1 cellular context compared by ENCODE assay signal in the genomic region with DNA sequence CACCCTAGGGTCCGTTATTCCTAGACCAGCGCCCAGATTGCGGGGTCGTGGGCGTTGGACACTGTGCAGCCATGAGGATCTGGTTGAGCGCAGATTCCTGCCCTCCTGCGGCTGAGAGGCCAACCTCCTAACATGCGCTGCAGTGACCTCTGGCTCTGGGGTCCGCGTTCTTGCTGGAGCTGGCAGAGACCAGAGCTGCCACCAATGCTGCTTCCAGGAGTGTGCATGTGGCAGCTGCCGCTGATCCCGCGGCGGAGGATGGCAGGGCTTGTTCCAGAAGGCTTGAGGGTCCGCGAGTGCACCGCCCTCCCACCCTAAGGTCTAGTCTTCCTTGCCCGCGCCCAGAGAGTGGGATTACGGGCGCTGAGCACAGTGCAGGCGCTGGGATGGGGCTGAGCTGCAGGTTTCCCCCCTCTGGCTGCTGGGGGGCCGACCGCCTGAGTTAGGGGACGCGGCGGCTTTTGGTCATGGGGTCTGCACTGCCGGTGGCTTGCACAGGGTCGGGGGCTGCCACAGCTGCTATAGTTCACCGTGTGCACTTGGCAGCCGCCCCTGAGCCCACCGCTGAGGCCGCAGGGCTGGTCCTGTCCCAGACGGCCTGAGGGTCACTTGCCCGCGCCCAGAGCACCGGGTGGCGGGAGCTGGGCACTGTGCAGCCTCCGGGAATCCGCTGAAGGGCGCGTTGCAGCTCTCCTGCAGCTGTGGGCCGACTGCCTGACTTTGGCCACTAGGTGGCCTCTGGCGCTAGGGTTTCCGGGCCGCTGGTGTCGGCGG.
TF ChIP-seq lines count a peak whose summit lies in the region.

No MANE protein-coding gene starts in this region.

TF ChIP-seq in HepG2, 621 proteins besides CTCF, POLR2A, EP300 and RAD21 (continued from another document):
- TF ChIP-seq HCFC1 (IDR thresholded peaks at IDR 0.05; ENCODE audit: low read depth, low read length) (no peak), ZNF572 (CRISPR knock-in tag; IDR thresholded peaks at IDR 0.05) (no peak; the same call in 1 of the 2 replicates), MIER2 (CRISPR knock-in tag; IDR thresholded peaks at IDR 0.05) (no peak; the same call in 1 of the 2 replicates), ZBTB3 (CRISPR knock-in tag; IDR thresholded peaks at IDR 0.05; ENCODE audit: borderline replicate concordance, low read depth) (no peak), CEBPG (CRISPR knock-in tag; IDR thresholded peaks at IDR 0.05) (no peak), ZNF780A (CRISPR knock-in tag; IDR thresholded peaks at IDR 0.05) (no peak), NR3C1 (CRISPR knock-in tag; IDR thresholded peaks at IDR 0.05) (no peak), ZNF761 (CRISPR knock-in tag; conservative IDR thresholded peaks at IDR 0.05) (no peak), BCL3 (CRISPR knock-in tag; IDR thresholded peaks at IDR 0.05) (no peak), RFX5 (IDR thresholded peaks at IDR 0.05; ENCODE audit: low read depth, low read length) (no peak), HNRNPH1 (optimal IDR thresholded peaks at IDR 0.05; ENCODE audit: low read depth, low read length) (no peak), MZF1 (CRISPR knock-in tag; IDR thresholded peaks at IDR 0.05; ENCODE audit: borderline replicate concordance) (0 out of 2 replicates have a peak, but pooled peaks have one; percentile 84), ZNF160 (CRISPR knock-in tag; IDR thresholded peaks at IDR 0.05) (no peak), FIP1L1 (IDR thresholded peaks at IDR 0.05; ENCODE audit: borderline replicate concordance, insufficient read depth, low read depth, low read length) (no peak), IKZF5 (CRISPR knock-in tag; IDR thresholded peaks at IDR 0.05) (0 out of 2 replicates have a peak, but pooled peaks have one; percentile 30), ZNF550 (CRISPR knock-in tag; IDR thresholded peaks at IDR 0.05; ENCODE audit: borderline replicate concordance) (no peak), IRX3 (CRISPR knock-in tag; IDR thresholded peaks at IDR 0.05; ENCODE audit: borderline replicate concordance, low read depth) (no peak), LCORL (IDR thresholded peaks at IDR 0.05) (no peak), LCORL (CRISPR knock-in tag; IDR thresholded peaks at IDR 0.05) (peak; percentile 80; the same call in 1 of the 2 replicates), TBL1XR1 (IDR thresholded peaks at IDR 0.05; ENCODE audit: borderline replicate concordance, low read length, partially characterized antibody) (no peak), GATAD1 (CRISPR knock-in tag; IDR thresholded peaks at IDR 0.05) (0 out of 2 replicates have a peak, but pooled peaks have one; percentile 5), JDP2 (CRISPR knock-in tag; IDR thresholded peaks at IDR 0.05; ENCODE audit: borderline replicate concordance) (no peak), ZFP82 (CRISPR knock-in tag; IDR thresholded peaks at IDR 0.05; ENCODE audit: borderline replicate concordance) (peak; percentile 41; the same call in 1 of the 2 replicates), ZSCAN21 (CRISPR knock-in tag; IDR thresholded peaks at IDR 0.05; ENCODE audit: borderline replicate concordance) (no peak), ZNF839 (CRISPR knock-in tag; IDR thresholded peaks at IDR 0.05; ENCODE audit: borderline replicate concordance) (no peak; the same call in 1 of the 2 replicates)
- TF ChIP-seq, protein P1, sequence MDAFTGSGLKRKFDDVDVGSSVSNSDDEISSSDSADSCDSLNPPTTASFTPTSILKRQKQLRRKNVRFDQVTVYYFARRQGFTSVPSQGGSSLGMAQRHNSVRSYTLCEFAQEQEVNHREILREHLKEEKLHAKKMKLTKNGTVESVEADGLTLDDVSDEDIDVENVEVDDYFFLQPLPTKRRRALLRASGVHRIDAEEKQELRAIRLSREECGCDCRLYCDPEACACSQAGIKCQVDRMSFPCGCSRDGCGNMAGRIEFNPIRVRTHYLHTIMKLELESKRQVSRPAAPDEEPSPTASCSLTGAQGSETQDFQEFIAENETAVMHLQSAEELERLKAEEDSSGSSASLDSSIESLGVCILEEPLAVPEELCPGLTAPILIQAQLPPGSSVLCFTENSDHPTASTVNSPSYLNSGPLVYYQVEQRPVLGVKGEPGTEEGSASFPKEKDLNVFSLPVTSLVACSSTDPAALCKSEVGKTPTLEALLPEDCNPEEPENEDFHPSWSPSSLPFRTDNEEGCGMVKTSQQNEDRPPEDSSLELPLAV (CRISPR knock-in tag; conservative IDR thresholded peaks at IDR 0.05; ENCODE audit: low read depth), result no peak
- TF ChIP-seq, protein P2, sequence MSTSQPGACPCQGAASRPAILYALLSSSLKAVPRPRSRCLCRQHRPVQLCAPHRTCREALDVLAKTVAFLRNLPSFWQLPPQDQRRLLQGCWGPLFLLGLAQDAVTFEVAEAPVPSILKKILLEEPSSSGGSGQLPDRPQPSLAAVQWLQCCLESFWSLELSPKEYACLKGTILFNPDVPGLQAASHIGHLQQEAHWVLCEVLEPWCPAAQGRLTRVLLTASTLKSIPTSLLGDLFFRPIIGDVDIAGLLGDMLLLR (CRISPR knock-in tag; IDR thresholded peaks at IDR 0.05), result 0 out of 2 replicates have a peak, but pooled peaks have one; percentile 33
- TF ChIP-seq, protein P3, sequence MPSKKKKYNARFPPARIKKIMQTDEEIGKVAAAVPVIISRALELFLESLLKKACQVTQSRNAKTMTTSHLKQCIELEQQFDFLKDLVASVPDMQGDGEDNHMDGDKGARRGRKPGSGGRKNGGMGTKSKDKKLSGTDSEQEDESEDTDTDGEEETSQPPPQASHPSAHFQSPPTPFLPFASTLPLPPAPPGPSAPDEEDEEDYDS (CRISPR knock-in tag; IDR thresholded peaks at IDR 0.05), result no peak
- TF ChIP-seq, protein P4, sequence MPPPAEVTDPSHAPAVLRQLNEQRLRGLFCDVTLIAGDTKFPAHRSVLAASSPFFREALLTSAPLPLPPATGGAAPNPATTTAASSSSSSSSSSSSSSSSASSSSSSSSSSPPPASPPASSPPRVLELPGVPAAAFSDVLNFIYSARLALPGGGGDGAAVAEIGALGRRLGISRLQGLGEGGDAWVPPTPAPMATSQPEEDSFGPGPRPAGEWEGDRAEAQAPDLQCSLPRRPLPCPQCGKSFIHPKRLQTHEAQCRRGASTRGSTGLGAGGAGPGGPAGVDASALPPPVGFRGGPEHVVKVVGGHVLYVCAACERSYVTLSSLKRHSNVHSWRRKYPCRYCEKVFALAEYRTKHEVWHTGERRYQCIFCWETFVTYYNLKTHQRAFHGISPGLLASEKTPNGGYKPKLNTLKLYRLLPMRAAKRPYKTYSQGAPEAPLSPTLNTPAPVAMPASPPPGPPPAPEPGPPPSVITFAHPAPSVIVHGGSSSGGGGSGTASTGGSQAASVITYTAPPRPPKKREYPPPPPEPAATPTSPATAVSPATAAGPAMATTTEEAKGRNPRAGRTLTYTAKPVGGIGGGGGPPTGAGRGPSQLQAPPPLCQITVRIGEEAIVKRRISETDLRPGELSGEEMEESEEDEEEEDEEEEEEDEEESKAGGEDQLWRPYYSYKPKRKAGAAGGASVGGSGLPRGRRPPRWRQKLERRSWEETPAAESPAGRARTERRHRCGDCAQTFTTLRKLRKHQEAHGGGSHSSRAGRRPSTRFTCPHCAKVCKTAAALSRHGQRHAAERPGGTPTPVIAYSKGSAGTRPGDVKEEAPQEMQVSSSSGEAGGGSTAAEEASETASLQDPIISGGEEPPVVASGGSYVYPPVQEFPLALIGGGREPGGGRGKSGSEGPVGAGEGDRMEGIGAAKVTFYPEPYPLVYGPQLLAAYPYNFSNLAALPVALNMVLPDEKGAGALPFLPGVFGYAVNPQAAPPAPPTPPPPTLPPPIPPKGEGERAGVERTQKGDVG (CRISPR knock-in tag; IDR thresholded peaks at IDR 0.05; ENCODE audit: borderline replicate concordance), result no peak
- TF ChIP-seq, protein P5, sequence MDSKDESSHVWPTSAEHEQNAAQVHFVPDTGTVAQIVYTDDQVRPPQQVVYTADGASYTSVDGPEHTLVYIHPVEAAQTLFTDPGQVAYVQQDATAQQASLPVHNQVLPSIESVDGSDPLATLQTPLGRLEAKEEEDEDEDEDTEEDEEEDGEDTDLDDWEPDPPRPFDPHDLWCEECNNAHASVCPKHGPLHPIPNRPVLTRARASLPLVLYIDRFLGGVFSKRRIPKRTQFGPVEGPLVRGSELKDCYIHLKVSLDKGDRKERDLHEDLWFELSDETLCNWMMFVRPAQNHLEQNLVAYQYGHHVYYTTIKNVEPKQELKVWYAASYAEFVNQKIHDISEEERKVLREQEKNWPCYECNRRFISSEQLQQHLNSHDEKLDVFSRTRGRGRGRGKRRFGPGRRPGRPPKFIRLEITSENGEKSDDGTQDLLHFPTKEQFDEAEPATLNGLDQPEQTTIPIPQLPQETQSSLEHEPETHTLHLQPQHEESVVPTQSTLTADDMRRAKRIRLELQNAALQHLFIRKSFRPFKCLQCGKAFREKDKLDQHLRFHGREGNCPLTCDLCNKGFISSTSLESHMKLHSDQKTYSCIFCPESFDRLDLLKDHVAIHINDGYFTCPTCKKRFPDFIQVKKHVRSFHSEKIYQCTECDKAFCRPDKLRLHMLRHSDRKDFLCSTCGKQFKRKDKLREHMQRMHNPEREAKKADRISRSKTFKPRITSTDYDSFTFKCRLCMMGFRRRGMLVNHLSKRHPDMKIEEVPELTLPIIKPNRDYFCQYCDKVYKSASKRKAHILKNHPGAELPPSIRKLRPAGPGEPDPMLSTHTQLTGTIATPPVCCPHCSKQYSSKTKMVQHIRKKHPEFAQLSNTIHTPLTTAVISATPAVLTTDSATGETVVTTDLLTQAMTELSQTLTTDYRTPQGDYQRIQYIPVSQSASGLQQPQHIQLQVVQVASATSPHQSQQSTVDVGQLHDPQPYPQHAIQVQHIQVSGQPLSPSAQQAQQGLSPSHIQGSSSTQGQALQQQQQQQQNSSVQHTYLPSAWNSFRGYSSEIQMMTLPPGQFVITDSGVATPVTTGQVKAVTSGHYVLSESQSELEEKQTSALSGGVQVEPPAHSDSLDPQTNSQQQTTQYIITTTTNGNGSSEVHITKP (CRISPR knock-in tag; IDR thresholded peaks at IDR 0.05; ENCODE audit: low read depth), result no peak
